22 cellular contexts compared by ENCODE assay signal in the genomic region with DNA sequence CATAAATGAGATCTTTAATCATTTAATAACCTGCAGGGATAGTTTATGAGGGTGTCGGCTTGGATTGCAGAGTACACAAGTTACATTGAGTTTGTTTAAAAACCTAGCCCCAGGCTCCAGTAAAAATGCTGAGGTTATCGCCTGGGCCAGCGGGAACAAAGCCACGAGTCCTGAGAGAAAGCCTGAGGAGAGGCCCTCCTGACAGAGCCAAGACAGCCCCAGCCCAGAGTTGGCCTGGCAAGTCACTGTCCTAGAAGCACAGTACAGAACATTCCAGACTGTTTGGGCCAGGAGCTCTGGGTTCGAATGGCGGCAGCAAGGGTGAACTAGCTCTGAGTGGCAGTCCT. TPM values are rescaled to one million over a fixed set of nuclear protein-coding genes. Genes with fewer than 3 reads are reported as not detected.
DNase-seq lines count a peak whose midpoint lies in the region; ATAC-seq and TF ChIP-seq lines count a peak whose summit lies in the region.
"Had no signal": no experiment of that assay in that cellular context is flagged by ENCODE, and none has a peak within 500 bp of the region (broad histone marks: within the 10 kb centered on the region; RNA-seq: fewer than 3 reads in every experiment).

No MANE protein-coding gene starts in this region.

- peaks cover 35% of the 10 kb centered on the region for H3K36me3 Mint-ChIP-seq in activated CD4-positive, alpha-beta memory T cell treated with anti-CD3 and anti-CD28 coated beads, Interleukin-2, amount 10 ng/mL, durations not matched to agents 7 days and 5 days (ENCODE audit: low read depth)

- WGBS in heart right ventricle, 2 donors, result 47 to 59% methylated on average over 6 of the region's 6 CpGs

- no peak overlapping the region for H3K4me3 ChIP-seq in adipocyte (ENCODE audit: low read length)
- no peak overlapping the region for H3K4me3 ChIP-seq in heart right ventricle
- H3K4me3 ChIP-seq in rectal smooth muscle tissue (ENCODE audit: low read length), result no peak overlapping the region

- H3K27me3 ChIP-seq in adipocyte (replicated peaks; ENCODE audit: control insufficient read depth, insufficient read depth, low read length) (no peaks in the 10 kb centered on the region), heart right ventricle (no peaks in the 10 kb centered on the region), rectal smooth muscle tissue (ENCODE audit: control insufficient read depth, insufficient read depth, low read length) (no peaks in the 10 kb centered on the region)

- TF ChIP-seq CTCF in C4-2B (conservative IDR thresholded peaks at IDR 0.05) (no peak), heart right ventricle (IDR thresholded peaks at IDR 0.05) (no peak)

- H3K27me3 Mint-ChIP-seq in activated CD4-positive, alpha-beta memory T cell treated with anti-CD3 and anti-CD28 coated beads, Interleukin-2, amount 10 ng/mL, durations not matched to agents 7 days and 5 days, result no peaks in the 10 kb centered on the region
- H3K27me3 Mint-ChIP-seq: B cell; brain; memory B cell; stimulated activated naive B cell treated with anti-CD40 and anti-IgM and Interleukin-4, amounts not matched to agents 10 μg/mL and 1 μg/mL and 100 μg/mL, for 72 hours had no signal

- H3K36me3 ChIP-seq in adipocyte (ENCODE audit: control insufficient read depth, insufficient read depth, low read length, severe bottlenecking) (peaks cover 15% of the 10 kb centered on the region), heart right ventricle (peaks cover 0 to 75% (median 8%) of the 10 kb centered on the region in 9 donors), rectal smooth muscle tissue (ENCODE audit: control insufficient read depth, insufficient read depth, low read length) (peaks cover 4% of the 10 kb centered on the region)

- H3K9ac ChIP-seq in adipocyte (ENCODE audit: low read length), result peak overlapping the region; percentile 45
- no peak overlapping the region for H3K9ac ChIP-seq in rectal smooth muscle tissue (ENCODE audit: low read length)

- POLR2A ChIA-PET in activated CD4-positive, alpha-beta memory T cell treated with anti-CD3 and anti-CD28 coated beads, Interleukin-2, amount 10 ng/mL, durations not matched to agents 7 days and 5 days (lab: Charles Lee), result no interaction called here

- ATAC-seq in heart right ventricle, result peak in 5 of 8 donors; percentile 3 to 54 (median 40)
- ATAC-seq: activated CD8-positive, alpha-beta T cell treated with anti-CD3 and anti-CD28 coated beads, Interleukin-2, amount 10 ng/mL, durations not matched to agents 7 days and 5 days; activated naive CD4-positive, alpha-beta T cell treated with anti-CD3 and anti-CD28 coated beads, Interleukin-2, amount 50 U/mL, for 72 hours; activated T-cell treated with anti-CD3 and anti-CD28 coated beads, Interleukin-2, amount 50 U/mL, for 4 hours; stimulated activated naive B cell treated with anti-CD40 and anti-IgM and Interleukin-4, amounts not matched to agents 10 μg/mL and 1 μg/mL and 100 μg/mL, for 72 hours had no signal

- H3K27ac ChIP-seq in C4-2B (peak overlapping the region; percentile 97), heart right ventricle (peak overlapping the region in 9 of 10 donors; percentile 31 to 79 (median 69)), rectal smooth muscle tissue (ENCODE audit: low read depth, low read length) (peak overlapping the region; percentile 89)

- no peak overlapping the region for H3K4me3 Mint-ChIP-seq in activated CD4-positive, alpha-beta memory T cell treated with anti-CD3 and anti-CD28 coated beads, Interleukin-2, amount 10 ng/mL, durations not matched to agents 7 days and 5 days
- H3K4me3 Mint-ChIP-seq: activated CD8-positive, alpha-beta T cell treated with anti-CD3 and anti-CD28 coated beads, Interleukin-2, amount 10 ng/mL, durations not matched to agents 7 days and 5 days; activated T-cell treated with anti-CD3 and anti-CD28 coated beads, Interleukin-2, amount 50 U/mL, for 4 hours; B cell; brain; memory B cell; nephron progenitor cell; stimulated activated naive B cell treated with anti-CD40 and anti-IgM and Interleukin-4, amounts not matched to agents 10 μg/mL and 1 μg/mL and 100 μg/mL, for 72 hours had no signal

- H3K4me1 Mint-ChIP-seq in activated CD4-positive, alpha-beta memory T cell treated with anti-CD3 and anti-CD28 coated beads, Interleukin-2, amount 10 ng/mL, durations not matched to agents 7 days and 5 days, result no peaks in the 10 kb centered on the region
- H3K4me1 Mint-ChIP-seq: B cell; brain; nephron progenitor cell; stimulated activated naive B cell treated with anti-CD40 and anti-IgM and Interleukin-4, amounts not matched to agents 10 μg/mL and 1 μg/mL and 100 μg/mL, for 72 hours had no signal

- DNase-seq in adipocyte (ENCODE audit: low read depth) (no peak), heart right ventricle (no peak), AML-193 (lab: John Stamatoyannopoulos, UW) (no peak), SIG-M5 treated with dmso at 0.1 percent for 504 hours (lab: John Stamatoyannopoulos, UW; ENCODE audit: unreplicated experiment) (no peak)
- DNase-seq in activated CD4-positive, alpha-beta T cell treated with anti-CD3 and anti-CD28 coated beads, Interleukin-2, amount 50 U/mL, for 1 hour, result no peak
- no peak for DNase-seq in activated CD4-positive, alpha-beta memory T cell treated with anti-CD3 and anti-CD28 coated beads, Interleukin-2, amount 10 ng/mL, durations not matched to agents 7 days and 5 days
- DNase-seq: activated CD8-positive, alpha-beta T cell treated with anti-CD3 and anti-CD28 coated beads, Interleukin-2, amount 10 ng/mL, durations not matched to agents 7 days and 5 days; activated T-cell treated with anti-CD3 and anti-CD28 coated beads, Interleukin-2, amount 50 U/mL, for 4 hours; erythroblast; MV-4-11; NCI-H2029 treated with DMSO at 0.1 percent for 48 hours; nephron progenitor cell; SHP77 treated with DMSO at 0.1 percent for 48 hours; stimulated activated CD4-positive, alpha-beta T cell treated with anti-CD3 and anti-CD28 coated beads, Interleukin-15, amount 100 ng/mL, for 24 hours; stimulated activated naive B cell treated with anti-CD40 and anti-IgM and Interleukin-4, amounts not matched to agents 10 μg/mL and 1 μg/mL and 100 μg/mL, for 72 hours; trophoblast cell had no signal

- H3K9me3 Mint-ChIP-seq in activated CD4-positive, alpha-beta memory T cell treated with anti-CD3 and anti-CD28 coated beads, Interleukin-2, amount 10 ng/mL, durations not matched to agents 7 days and 5 days, result no peaks in the 10 kb centered on the region
- H3K9me3 Mint-ChIP-seq: activated naive CD4-positive, alpha-beta T cell treated with anti-CD3 and anti-CD28 coated beads, Interleukin-2, amount 50 U/mL, for 72 hours; activated T-cell treated with anti-CD3 and anti-CD28 coated beads, Interleukin-2, amount 50 U/mL, for 4 hours; brain; memory B cell; nephron progenitor cell; stimulated activated naive B cell treated with anti-CD40 and anti-IgM and Interleukin-4, amounts not matched to agents 10 μg/mL and 1 μg/mL and 100 μg/mL, for 72 hours had no signal

- intact Hi-C loops in heart right ventricle (cut with DNase I), result loop anchor here in 1 of 10 donors (10.0 kb wide), 1 partner anchor 410 kb away; the partner anchor contains the start of gene GATA2

- H3K9me3 ChIP-seq in adipocyte (ENCODE audit: control insufficient read depth, low read length) (no peaks in the 10 kb centered on the region), heart right ventricle (no peaks in the 10 kb centered on the region)

- H3K4me1 ChIP-seq in adipocyte (ENCODE audit: control insufficient read depth, insufficient read depth, low read length), result peaks cover 38% of the 10 kb centered on the region
- H3K4me1 ChIP-seq in heart right ventricle, result peaks cover 6 to 50% (median 29%) of the 10 kb centered on the region in 9 donors
- peaks cover 24% of the 10 kb centered on the region for H3K4me1 ChIP-seq in rectal smooth muscle tissue (ENCODE audit: control insufficient read depth, insufficient read depth, low read length)

- no peak overlapping the region for H3K27ac Mint-ChIP-seq in activated CD4-positive, alpha-beta memory T cell treated with anti-CD3 and anti-CD28 coated beads, Interleukin-2, amount 10 ng/mL, durations not matched to agents 7 days and 5 days
- H3K27ac Mint-ChIP-seq: activated CD8-positive, alpha-beta T cell treated with anti-CD3 and anti-CD28 coated beads, Interleukin-2, amount 10 ng/mL, durations not matched to agents 7 days and 5 days; B cell; memory B cell; nephron progenitor cell; stimulated activated naive B cell treated with anti-CD40 and anti-IgM and Interleukin-4, amounts not matched to agents 10 μg/mL and 1 μg/mL and 100 μg/mL, for 72 hours had no signal

- CTCF ChIA-PET in activated CD4-positive, alpha-beta memory T cell treated with anti-CD3 and anti-CD28 coated beads, Interleukin-2, amount 10 ng/mL, durations not matched to agents 7 days and 5 days (lab: Charles Lee), result interaction anchor here (0.7 to 2.2 kb wide), 2 partner anchors 11 to 49 kb away, joined by 4 to 9 read pairs; no protein-coding TSS in a partner anchor

RNA-seq across cellular contexts. Expression of gene SEC61A1, which starts 32.4 kb away (rescaled TPM):
- 100 to 1,000 TPM in 1 of 10 donors, 10 to 100 TPM in 9; 54.8 to 111 (median 62.1) TPM for total RNA-seq in heart right ventricle
- polyA plus RNA-seq in heart right ventricle, result 100 to 1,000 TPM in 1 of 2 donors, 10 to 100 TPM in 1; 41.0 to 131 TPM
- 100 to 1,000 TPM; 194 to 203 TPM for total RNA-seq in activated CD4-positive, alpha-beta memory T cell treated with anti-CD3 and anti-CD28 coated beads, Interleukin-2, amount 10 ng/mL, durations not matched to agents 7 days and 5 days

RNA-seq across cellular contexts. Expression of gene RUVBL1, which starts 39.0 kb away (rescaled TPM):
- 10 to 100 TPM; 23.5 to 34.4 (median 25.6) TPM for total RNA-seq in heart right ventricle
- 10 to 100 TPM in 1 of 2 donors, 1 to 10 TPM in 1; 9.4 to 38.5 TPM for polyA plus RNA-seq in heart right ventricle
- 10 to 100 TPM; 56.3 to 62.3 TPM for total RNA-seq in activated CD4-positive, alpha-beta memory T cell treated with anti-CD3 and anti-CD28 coated beads, Interleukin-2, amount 10 ng/mL, durations not matched to agents 7 days and 5 days
